Comparison of ENCODE assay signal across 1 cellular context in the genomic region with DNA sequence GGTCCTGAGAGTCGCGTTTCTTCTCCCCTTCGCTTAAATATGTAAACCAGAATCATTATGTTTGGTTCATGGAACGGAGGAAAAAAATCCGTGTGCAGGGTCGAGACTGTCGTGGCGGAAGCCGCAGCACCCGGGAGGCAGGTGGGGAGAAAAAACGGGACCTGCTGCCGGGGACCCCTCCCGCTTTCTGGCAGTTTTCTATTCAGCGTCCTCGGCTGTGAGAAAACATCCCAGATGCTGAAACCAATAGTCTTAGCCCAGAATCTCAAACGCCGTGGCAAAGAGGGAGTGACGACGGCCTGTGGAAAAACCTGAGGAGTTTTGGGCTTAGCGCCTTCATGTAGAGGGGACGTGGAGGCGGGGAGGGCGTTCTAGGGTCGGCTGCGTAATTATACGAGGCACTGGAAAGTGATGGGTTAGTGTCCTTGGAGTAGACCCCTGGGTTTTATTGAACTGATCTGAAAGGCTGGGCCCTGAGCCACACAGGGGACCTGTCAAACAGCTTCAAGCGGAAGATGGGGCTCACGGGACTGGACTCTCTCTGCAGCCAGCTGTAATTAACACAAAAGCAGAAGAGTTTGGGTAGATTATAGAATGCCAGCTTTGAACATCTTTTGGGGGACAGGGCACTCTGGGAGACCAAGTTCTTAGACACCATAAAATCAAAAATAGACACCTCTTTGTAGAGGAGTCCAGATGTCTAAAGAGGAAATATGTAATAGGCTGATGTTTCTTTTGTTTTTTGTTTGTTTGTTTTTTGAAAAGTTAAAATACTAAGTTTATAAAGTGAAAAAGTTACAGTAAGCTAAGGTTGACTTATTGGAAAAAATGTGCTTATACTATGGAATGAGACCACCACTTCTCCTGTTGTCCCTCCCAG.
TF ChIP-seq lines count a peak whose summit lies in the region.

No MANE protein-coding gene starts in this region.

TF ChIP-seq in HEK293, 187 proteins besides CTCF, POLR2A, EP300 and RAD21 (continues in another document):
- TF ChIP-seq, protein P1, sequence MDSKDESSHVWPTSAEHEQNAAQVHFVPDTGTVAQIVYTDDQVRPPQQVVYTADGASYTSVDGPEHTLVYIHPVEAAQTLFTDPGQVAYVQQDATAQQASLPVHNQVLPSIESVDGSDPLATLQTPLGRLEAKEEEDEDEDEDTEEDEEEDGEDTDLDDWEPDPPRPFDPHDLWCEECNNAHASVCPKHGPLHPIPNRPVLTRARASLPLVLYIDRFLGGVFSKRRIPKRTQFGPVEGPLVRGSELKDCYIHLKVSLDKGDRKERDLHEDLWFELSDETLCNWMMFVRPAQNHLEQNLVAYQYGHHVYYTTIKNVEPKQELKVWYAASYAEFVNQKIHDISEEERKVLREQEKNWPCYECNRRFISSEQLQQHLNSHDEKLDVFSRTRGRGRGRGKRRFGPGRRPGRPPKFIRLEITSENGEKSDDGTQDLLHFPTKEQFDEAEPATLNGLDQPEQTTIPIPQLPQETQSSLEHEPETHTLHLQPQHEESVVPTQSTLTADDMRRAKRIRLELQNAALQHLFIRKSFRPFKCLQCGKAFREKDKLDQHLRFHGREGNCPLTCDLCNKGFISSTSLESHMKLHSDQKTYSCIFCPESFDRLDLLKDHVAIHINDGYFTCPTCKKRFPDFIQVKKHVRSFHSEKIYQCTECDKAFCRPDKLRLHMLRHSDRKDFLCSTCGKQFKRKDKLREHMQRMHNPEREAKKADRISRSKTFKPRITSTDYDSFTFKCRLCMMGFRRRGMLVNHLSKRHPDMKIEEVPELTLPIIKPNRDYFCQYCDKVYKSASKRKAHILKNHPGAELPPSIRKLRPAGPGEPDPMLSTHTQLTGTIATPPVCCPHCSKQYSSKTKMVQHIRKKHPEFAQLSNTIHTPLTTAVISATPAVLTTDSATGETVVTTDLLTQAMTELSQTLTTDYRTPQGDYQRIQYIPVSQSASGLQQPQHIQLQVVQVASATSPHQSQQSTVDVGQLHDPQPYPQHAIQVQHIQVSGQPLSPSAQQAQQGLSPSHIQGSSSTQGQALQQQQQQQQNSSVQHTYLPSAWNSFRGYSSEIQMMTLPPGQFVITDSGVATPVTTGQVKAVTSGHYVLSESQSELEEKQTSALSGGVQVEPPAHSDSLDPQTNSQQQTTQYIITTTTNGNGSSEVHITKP (tag by site-specific recombination; IDR thresholded peaks at IDR 0.05): no peak; the same call in 1 of the 2 replicates
- TF ChIP-seq ZBTB20 (tag by site-specific recombination; IDR thresholded peaks at IDR 0.05): peak; percentile 72
- TF ChIP-seq ZNF335 (tag by site-specific recombination; conservative IDR thresholded peaks at IDR 0.05): peak; percentile 77
- TF ChIP-seq ZNF146 (tag by site-specific recombination; IDR thresholded peaks at IDR 0.05): no peak
- TF ChIP-seq, protein P2, sequence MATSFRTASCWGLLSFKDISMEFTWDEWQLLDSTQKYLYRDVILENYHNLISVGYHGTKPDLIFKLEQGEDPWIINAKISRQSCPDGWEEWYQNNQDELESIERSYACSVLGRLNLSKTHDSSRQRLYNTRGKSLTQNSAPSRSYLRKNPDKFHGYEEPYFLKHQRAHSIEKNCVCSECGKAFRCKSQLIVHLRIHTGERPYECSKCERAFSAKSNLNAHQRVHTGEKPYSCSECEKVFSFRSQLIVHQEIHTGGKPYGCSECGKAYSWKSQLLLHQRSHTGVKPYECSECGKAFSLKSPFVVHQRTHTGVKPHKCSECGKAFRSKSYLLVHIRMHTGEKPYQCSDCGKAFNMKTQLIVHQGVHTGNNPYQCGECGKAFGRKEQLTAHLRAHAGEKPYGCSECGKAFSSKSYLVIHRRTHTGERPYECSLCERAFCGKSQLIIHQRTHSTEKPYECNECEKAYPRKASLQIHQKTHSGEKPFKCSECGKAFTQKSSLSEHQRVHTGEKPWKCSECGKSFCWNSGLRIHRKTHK (tag by site-specific recombination; IDR thresholded peaks at IDR 0.05): no peak
- TF ChIP-seq, protein P3, sequence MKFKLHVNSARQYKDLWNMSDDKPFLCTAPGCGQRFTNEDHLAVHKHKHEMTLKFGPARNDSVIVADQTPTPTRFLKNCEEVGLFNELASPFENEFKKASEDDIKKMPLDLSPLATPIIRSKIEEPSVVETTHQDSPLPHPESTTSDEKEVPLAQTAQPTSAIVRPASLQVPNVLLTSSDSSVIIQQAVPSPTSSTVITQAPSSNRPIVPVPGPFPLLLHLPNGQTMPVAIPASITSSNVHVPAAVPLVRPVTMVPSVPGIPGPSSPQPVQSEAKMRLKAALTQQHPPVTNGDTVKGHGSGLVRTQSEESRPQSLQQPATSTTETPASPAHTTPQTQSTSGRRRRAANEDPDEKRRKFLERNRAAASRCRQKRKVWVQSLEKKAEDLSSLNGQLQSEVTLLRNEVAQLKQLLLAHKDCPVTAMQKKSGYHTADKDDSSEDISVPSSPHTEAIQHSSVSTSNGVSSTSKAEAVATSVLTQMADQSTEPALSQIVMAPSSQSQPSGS (tag by site-specific recombination; IDR thresholded peaks at IDR 0.05; ENCODE audit: low read depth): no peak
- TF ChIP-seq ZBTB48 (tag by site-specific recombination; IDR thresholded peaks at IDR 0.05): no peak
- no peak for TF ChIP-seq ZNF184 (tag by site-specific recombination; IDR thresholded peaks at IDR 0.05)
- TF ChIP-seq ZNF175 (tag by site-specific recombination; IDR thresholded peaks at IDR 0.05): no peak
- TF ChIP-seq ZNF324 (tag by site-specific recombination; IDR thresholded peaks at IDR 0.05): 0 out of 2 replicates have a peak, but pooled peaks have one; percentile 3
- TF ChIP-seq SP7 (tag by site-specific recombination; IDR thresholded peaks at IDR 0.05): no peak
- no peak for TF ChIP-seq RBAK (tag by site-specific recombination; IDR thresholded peaks at IDR 0.05)
- TF ChIP-seq, protein P4, sequence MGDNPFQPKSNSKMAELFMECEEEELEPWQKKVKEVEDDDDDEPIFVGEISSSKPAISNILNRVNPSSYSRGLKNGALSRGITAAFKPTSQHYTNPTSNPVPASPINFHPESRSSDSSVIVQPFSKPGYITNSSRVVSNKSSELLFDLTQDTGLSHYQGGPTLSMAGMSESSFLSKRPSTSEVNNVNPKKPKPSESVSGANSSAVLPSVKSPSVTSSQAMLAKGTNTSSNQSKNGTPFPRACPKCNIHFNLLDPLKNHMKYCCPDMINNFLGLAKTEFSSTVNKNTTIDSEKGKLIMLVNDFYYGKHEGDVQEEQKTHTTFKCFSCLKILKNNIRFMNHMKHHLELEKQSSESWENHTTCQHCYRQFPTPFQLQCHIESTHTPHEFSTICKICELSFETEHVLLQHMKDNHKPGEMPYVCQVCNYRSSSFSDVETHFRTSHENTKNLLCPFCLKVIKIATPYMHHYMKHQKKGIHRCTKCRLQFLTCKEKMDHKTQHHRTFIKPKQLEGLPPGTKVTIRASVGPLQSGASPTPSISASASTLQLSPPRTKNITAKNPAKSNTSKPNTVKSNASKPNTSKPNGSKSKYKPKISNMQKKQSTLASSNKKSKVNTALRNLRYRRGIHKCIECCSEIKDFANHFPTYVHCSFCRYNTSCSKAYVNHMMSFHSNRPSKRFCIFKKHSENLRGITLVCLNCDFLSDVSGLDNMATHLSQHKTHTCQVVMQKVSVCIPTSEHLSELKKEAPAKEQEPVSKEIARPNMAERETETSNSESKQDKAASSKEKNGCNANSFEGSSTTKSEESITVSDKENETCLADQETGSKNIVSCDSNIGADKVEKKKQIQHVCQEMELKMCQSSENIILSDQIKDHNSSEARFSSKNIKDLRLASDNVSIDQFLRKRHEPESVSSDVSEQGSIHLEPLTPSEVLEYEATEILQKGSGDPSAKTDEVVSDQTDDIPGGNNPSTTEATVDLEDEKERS (tag by site-specific recombination; IDR thresholded peaks at IDR 0.05): no peak
- TF ChIP-seq, protein P5, sequence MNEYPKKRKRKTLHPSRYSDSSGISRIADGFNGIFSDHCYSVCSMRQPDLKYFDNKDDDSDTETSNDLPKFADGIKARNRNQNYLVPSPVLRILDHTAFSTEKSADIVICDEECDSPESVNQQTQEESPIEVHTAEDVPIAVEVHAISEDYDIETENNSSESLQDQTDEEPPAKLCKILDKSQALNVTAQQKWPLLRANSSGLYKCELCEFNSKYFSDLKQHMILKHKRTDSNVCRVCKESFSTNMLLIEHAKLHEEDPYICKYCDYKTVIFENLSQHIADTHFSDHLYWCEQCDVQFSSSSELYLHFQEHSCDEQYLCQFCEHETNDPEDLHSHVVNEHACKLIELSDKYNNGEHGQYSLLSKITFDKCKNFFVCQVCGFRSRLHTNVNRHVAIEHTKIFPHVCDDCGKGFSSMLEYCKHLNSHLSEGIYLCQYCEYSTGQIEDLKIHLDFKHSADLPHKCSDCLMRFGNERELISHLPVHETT (tag by site-specific recombination; IDR thresholded peaks at IDR 0.05): 0 out of 2 replicates have a peak, but pooled peaks have one; percentile 4
- TF ChIP-seq TRIM28 (IDR thresholded peaks at IDR 0.05; ENCODE audit: borderline replicate concordance, low read length): no peak
- TF ChIP-seq, protein P6, sequence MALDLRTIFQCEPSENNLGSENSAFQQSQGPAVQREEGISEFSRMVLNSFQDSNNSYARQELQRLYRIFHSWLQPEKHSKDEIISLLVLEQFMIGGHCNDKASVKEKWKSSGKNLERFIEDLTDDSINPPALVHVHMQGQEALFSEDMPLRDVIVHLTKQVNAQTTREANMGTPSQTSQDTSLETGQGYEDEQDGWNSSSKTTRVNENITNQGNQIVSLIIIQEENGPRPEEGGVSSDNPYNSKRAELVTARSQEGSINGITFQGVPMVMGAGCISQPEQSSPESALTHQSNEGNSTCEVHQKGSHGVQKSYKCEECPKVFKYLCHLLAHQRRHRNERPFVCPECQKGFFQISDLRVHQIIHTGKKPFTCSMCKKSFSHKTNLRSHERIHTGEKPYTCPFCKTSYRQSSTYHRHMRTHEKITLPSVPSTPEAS (tag by site-specific recombination; IDR thresholded peaks at IDR 0.05): no peak
- no peak for TF ChIP-seq ZBTB1 (tag by site-specific recombination; IDR thresholded peaks at IDR 0.05)
- no peak for TF ChIP-seq ZNF600 (tag by site-specific recombination; IDR thresholded peaks at IDR 0.05)
- TF ChIP-seq ZNF76 (tag by site-specific recombination; IDR thresholded peaks at IDR 0.05; ENCODE audit: borderline replicate concordance, low read depth): no peak
- no peak for TF ChIP-seq KLF16 (tag by site-specific recombination; IDR thresholded peaks at IDR 0.05)
- no peak for TF ChIP-seq ZNF558 (tag by site-specific recombination; IDR thresholded peaks at IDR 0.05)
- TF ChIP-seq ZNF707 (tag by site-specific recombination; IDR thresholded peaks at IDR 0.05): no peak
- no peak for TF ChIP-seq GLI2 (tag by site-specific recombination; IDR thresholded peaks at IDR 0.05; ENCODE audit: borderline replicate concordance, low read depth)
- no peak for TF ChIP-seq ZNF521 (tag by site-specific recombination; IDR thresholded peaks at IDR 0.05)
- TF ChIP-seq, protein P7, sequence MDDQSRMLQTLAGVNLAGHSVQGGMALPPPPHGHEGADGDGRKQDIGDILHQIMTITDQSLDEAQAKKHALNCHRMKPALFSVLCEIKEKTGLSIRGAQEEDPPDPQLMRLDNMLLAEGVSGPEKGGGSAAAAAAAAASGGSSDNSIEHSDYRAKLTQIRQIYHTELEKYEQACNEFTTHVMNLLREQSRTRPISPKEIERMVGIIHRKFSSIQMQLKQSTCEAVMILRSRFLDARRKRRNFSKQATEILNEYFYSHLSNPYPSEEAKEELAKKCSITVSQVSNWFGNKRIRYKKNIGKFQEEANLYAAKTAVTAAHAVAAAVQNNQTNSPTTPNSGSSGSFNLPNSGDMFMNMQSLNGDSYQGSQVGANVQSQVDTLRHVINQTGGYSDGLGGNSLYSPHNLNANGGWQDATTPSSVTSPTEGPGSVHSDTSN (CRISPR knock-in tag; IDR thresholded peaks at IDR 0.05): no peak
- no peak for TF ChIP-seq ZNF791 (tag by site-specific recombination; IDR thresholded peaks at IDR 0.05)
- TF ChIP-seq ZNF202 (tag by site-specific recombination; IDR thresholded peaks at IDR 0.05; ENCODE audit: borderline replicate concordance): no peak
- TF ChIP-seq, protein P8, sequence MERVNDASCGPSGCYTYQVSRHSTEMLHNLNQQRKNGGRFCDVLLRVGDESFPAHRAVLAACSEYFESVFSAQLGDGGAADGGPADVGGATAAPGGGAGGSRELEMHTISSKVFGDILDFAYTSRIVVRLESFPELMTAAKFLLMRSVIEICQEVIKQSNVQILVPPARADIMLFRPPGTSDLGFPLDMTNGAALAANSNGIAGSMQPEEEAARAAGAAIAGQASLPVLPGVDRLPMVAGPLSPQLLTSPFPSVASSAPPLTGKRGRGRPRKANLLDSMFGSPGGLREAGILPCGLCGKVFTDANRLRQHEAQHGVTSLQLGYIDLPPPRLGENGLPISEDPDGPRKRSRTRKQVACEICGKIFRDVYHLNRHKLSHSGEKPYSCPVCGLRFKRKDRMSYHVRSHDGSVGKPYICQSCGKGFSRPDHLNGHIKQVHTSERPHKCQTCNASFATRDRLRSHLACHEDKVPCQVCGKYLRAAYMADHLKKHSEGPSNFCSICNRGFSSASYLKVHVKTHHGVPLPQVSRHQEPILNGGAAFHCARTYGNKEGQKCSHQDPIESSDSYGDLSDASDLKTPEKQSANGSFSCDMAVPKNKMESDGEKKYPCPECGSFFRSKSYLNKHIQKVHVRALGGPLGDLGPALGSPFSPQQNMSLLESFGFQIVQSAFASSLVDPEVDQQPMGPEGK (tag by site-specific recombination; IDR thresholded peaks at IDR 0.05): peak; percentile 28; the same call in 1 of the 2 replicates
- TF ChIP-seq ZNF626 (tag by site-specific recombination; IDR thresholded peaks at IDR 0.05): no peak
- no peak for TF ChIP-seq ZNF768 (tag by site-specific recombination; IDR thresholded peaks at IDR 0.05)
- TF ChIP-seq, protein P9, sequence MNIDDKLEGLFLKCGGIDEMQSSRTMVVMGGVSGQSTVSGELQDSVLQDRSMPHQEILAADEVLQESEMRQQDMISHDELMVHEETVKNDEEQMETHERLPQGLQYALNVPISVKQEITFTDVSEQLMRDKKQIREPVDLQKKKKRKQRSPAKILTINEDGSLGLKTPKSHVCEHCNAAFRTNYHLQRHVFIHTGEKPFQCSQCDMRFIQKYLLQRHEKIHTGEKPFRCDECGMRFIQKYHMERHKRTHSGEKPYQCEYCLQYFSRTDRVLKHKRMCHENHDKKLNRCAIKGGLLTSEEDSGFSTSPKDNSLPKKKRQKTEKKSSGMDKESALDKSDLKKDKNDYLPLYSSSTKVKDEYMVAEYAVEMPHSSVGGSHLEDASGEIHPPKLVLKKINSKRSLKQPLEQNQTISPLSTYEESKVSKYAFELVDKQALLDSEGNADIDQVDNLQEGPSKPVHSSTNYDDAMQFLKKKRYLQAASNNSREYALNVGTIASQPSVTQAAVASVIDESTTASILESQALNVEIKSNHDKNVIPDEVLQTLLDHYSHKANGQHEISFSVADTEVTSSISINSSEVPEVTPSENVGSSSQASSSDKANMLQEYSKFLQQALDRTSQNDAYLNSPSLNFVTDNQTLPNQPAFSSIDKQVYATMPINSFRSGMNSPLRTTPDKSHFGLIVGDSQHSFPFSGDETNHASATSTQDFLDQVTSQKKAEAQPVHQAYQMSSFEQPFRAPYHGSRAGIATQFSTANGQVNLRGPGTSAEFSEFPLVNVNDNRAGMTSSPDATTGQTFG (tag by site-specific recombination; IDR thresholded peaks at IDR 0.05; ENCODE audit: borderline replicate concordance): no peak
- no peak for TF ChIP-seq ZSCAN23 (tag by site-specific recombination; IDR thresholded peaks at IDR 0.05)
- no peak for TF ChIP-seq ZNF404 (tag by site-specific recombination; IDR thresholded peaks at IDR 0.05)
- TF ChIP-seq ZNF157 (tag by site-specific recombination; IDR thresholded peaks at IDR 0.05): no peak
- TF ChIP-seq ZXDB (tag by site-specific recombination; IDR thresholded peaks at IDR 0.05): no peak
- no peak for TF ChIP-seq ZFP3 (tag by site-specific recombination; IDR thresholded peaks at IDR 0.05; ENCODE audit: low read depth)
- TF ChIP-seq ZNF214 (tag by site-specific recombination; IDR thresholded peaks at IDR 0.05; ENCODE audit: borderline replicate concordance): no peak
- no peak for TF ChIP-seq ZSCAN30 (tag by site-specific recombination; IDR thresholded peaks at IDR 0.05)
